8 cellular contexts compared by ENCODE assay signal in the genomic region with DNA sequence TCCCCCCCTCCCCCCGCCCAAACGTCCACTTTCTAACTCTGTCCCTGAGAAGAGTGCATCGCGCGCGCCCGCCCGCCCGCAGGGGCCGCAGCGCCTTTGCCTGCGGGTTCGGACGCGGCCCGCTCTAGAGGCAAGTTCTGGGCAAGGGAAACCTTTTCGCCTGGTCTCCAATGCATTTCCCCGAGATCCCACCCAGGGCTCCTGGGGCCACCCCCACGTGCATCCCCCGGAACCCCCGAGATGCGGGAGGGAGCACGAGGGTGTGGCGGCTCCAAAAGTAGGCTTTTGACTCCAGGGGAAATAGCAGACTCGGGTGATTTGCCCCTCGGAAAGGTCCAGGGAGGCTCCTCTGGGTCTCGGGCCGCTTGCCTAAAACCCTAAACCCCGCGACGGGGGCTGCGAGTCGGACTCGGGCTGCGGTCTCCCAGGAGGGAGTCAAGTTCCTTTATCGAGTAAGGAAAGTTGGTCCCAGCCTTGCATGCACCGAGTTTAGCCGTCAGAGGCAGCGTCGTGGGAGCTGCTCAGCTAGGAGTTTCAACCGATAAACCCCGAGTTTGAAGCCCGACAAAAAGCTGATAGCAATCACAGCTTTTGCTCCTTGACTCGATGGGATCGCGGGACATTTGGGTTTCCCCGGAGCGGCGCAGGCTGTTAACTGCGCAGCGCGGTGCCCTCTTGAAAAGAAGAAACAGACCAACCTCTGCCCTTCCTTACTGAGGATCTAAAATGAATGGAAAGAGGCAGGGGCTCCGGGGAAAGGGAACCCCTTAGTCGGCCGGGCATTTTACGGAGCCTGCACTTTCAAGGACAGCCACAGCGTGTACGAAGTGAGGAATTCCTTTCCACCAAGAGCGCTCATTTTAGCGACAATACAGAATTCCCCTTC.
DNase-seq lines count a peak whose midpoint lies in the region; ATAC-seq and TF ChIP-seq lines count a peak whose summit lies in the region.

No MANE protein-coding gene starts in this region.

- POLR2A ChIA-PET in AG04450 (lab: Yijun Ruan, JAX): interaction anchor here (0.6 to 1.3 kb wide), 5 partner anchors 145 to 614 kb away, joined by 3 to 6 read pairs (median 4); no protein-coding TSS in a partner anchor

- peaks cover 39% of the 10 kb centered on the region for H3K36me3 Mint-ChIP-seq in stimulated activated effector memory CD8-positive, alpha-beta T cell treated with anti-CD3 and anti-CD28 coated beads, Interleukin-12 subunit alpha, Interleukin-12 subunit beta, amount 100 ng/mL, for 72 hours

- ATAC-seq in stimulated activated effector memory CD8-positive, alpha-beta T cell treated with anti-CD3 and anti-CD28 coated beads, Interleukin-12 subunit alpha, Interleukin-12 subunit beta, amount 100 ng/mL, for 72 hours: no peak
- no peak for ATAC-seq in GM19328 (IDR thresholded peaks at IDR 0.05; ENCODE audit: unreplicated experiment)

- DNase-seq in AG04450 (ENCODE audit: low read depth, low spot score) (no peak), astrocyte of the spinal cord (ENCODE audit: low read depth, low spot score) (peak; percentile 74), iris pigment epithelial cell (ENCODE audit: low read depth) (peak; percentile 68), RPMI8226 (no peak), SKM-1 treated with dmso at 0.1 percent for 144 hours (lab: John Stamatoyannopoulos, UW; ENCODE audit: unreplicated experiment) (no peak)
- DNase-seq in stimulated activated effector memory CD8-positive, alpha-beta T cell treated with anti-CD3 and anti-CD28 coated beads, Interleukin-12 subunit alpha, Interleukin-12 subunit beta, amount 100 ng/mL, for 72 hours (ENCODE audit: low spot score in 2 of 2): peak in 1 of 2 donors; percentile 49

- no peak overlapping the region for H2AFZ ChIP-seq in KMS-11 (ENCODE audit: low read depth)

- H3K4me1 Mint-ChIP-seq in stimulated activated effector memory CD8-positive, alpha-beta T cell treated with anti-CD3 and anti-CD28 coated beads, Interleukin-12 subunit alpha, Interleukin-12 subunit beta, amount 100 ng/mL, for 72 hours: peaks cover 31% of the 10 kb centered on the region

- peak overlapping the region; percentile 94 for H3K27ac Mint-ChIP-seq in stimulated activated effector memory CD8-positive, alpha-beta T cell treated with anti-CD3 and anti-CD28 coated beads, Interleukin-12 subunit alpha, Interleukin-12 subunit beta, amount 100 ng/mL, for 72 hours

- H3K27ac ChIP-seq in AG04450 (ENCODE audit: low read depth, low read length): peak overlapping the region; percentile 89
- no peak overlapping the region for H3K27ac ChIP-seq in KMS-11

- CTCF ChIA-PET in AG04450 (lab: Charles Lee): interaction anchor here (0.6 to 1.6 kb wide), 15 partner anchors 9 to 1049 kb away, joined by 3 to 6 read pairs (median 3); no protein-coding TSS in a partner anchor

- H3K4me3 ChIP-seq in AG04450 (ENCODE audit: low read depth, low read length) (peak overlapping the region; percentile 55), KMS-11 (IDR thresholded peaks at IDR 0.05; ENCODE audit: insufficient read depth, low read depth, low read length) (no peak overlapping the region), astrocyte of the spinal cord (ENCODE audit: low read depth, low read length) (peak overlapping the region; percentile 43)

- H3K4me2 ChIP-seq in KMS-11: peak overlapping the region; percentile 74; the same call in 1 of the 2 replicates

- no peaks in the 10 kb centered on the region for H3K9me3 Mint-ChIP-seq in stimulated activated effector memory CD8-positive, alpha-beta T cell treated with anti-CD3 and anti-CD28 coated beads, Interleukin-12 subunit alpha, Interleukin-12 subunit beta, amount 100 ng/mL, for 72 hours

- no peaks in the 10 kb centered on the region for H3K36me3 ChIP-seq in KMS-11 (ENCODE audit: insufficient read depth)

- TF ChIP-seq CTCF in AG04450 (IDR thresholded peaks at IDR 0.05; ENCODE audit: low read depth, low read length) (peak; percentile 25), KMS-11 (conservative IDR thresholded peaks at IDR 0.05; ENCODE audit: low read depth, low read length) (no peak), astrocyte of the spinal cord (IDR thresholded peaks at IDR 0.05; ENCODE audit: low read depth, low read length) (peak; percentile 15)

- in situ Hi-C loops in astrocyte of the spinal cord (cut with HindIII; ENCODE audit: low sequenced_read_pairs): no loop called here

- H3K79me2 ChIP-seq in KMS-11 (ENCODE audit: insufficient read depth, low read depth): no peaks in the 10 kb centered on the region

- H3K9ac ChIP-seq in KMS-11: no peak overlapping the region

- peak overlapping the region; percentile 95 for H3K4me3 Mint-ChIP-seq in stimulated activated effector memory CD8-positive, alpha-beta T cell treated with anti-CD3 and anti-CD28 coated beads, Interleukin-12 subunit alpha, Interleukin-12 subunit beta, amount 100 ng/mL, for 72 hours

- H3K9me3 ChIP-seq in AG04450 (ENCODE audit: control insufficient read depth, insufficient read depth, low read length): peaks cover 4% of the 10 kb centered on the region; the same call in 1 of the 2 replicates

- peaks cover 6% of the 10 kb centered on the region for H3K4me1 ChIP-seq in KMS-11 (ENCODE audit: low read depth, poor library complexity, severe bottlenecking)

- H4K20me1 ChIP-seq in KMS-11 (ENCODE audit: insufficient read depth): no peaks in the 10 kb centered on the region

- H3K27me3 ChIP-seq in AG04450 (ENCODE audit: control insufficient read depth, insufficient read depth, low read length) (no peaks in the 10 kb centered on the region), KMS-11 (ENCODE audit: insufficient read depth, low read depth) (peaks cover 8% of the 10 kb centered on the region; the same call in 1 of the 2 replicates)

Comparison
In these comparisons a context has a peak if more than half of its experiments do, and no peak if none do; other contexts are left out.
1. DNase-seq: peak in astrocyte of the spinal cord (single experiment) and iris pigment epithelial cell (single experiment); none in AG04450 (single experiment), RPMI8226 (single experiment) and SKM-1 treated with dmso at 0.1 percent for 144 hours (single experiment).